ENCODE assay signal across 1 cellular context in genomic region chr3:168894204-168894603, GRCh38.
TF ChIP-seq lines count a peak whose summit lies in the region.

No MANE protein-coding gene starts in this region.

TF ChIP-seq in HepG2, 621 proteins besides CTCF, POLR2A, EP300 and RAD21 (continued from another document and continues in another):
- TF ChIP-seq LRRFIP1 (CRISPR knock-in tag; conservative IDR thresholded peaks at IDR 0.05) (no peak), PAXIP1 (CRISPR knock-in tag; conservative IDR thresholded peaks at IDR 0.05) (peak; percentile 62), ZNF331 (CRISPR knock-in tag; IDR thresholded peaks at IDR 0.05) (0 out of 2 replicates have a peak, but pooled peaks have one; percentile 28), JARID2 (CRISPR knock-in tag; IDR thresholded peaks at IDR 0.05; ENCODE audit: insufficient replicate concordance) (no peak), ZNF281 (CRISPR knock-in tag; IDR thresholded peaks at IDR 0.05; ENCODE audit: borderline replicate concordance) (no peak), NR2F1 (CRISPR knock-in tag; IDR thresholded peaks at IDR 0.05) (no peak), ZNF569 (CRISPR knock-in tag; IDR thresholded peaks at IDR 0.05; ENCODE audit: borderline replicate concordance) (no peak), ZNF720 (CRISPR knock-in tag; IDR thresholded peaks at IDR 0.05) (no peak), MTA3 (CRISPR knock-in tag; IDR thresholded peaks at IDR 0.05) (no peak), POLR2G (IDR thresholded peaks at IDR 0.05; ENCODE audit: low read depth, low read length) (no peak), PREB (CRISPR knock-in tag; IDR thresholded peaks at IDR 0.05) (no peak), ZNF510 (CRISPR knock-in tag; IDR thresholded peaks at IDR 0.05; ENCODE audit: low read depth) (no peak), ZNF691 (CRISPR knock-in tag; IDR thresholded peaks at IDR 0.05; ENCODE audit: borderline replicate concordance, low read depth) (no peak), ZNF563 (CRISPR knock-in tag; IDR thresholded peaks at IDR 0.05) (no peak), ATM (IDR thresholded peaks at IDR 0.05; ENCODE audit: borderline replicate concordance) (no peak), PHF21A (CRISPR knock-in tag; IDR thresholded peaks at IDR 0.05) (no peak), RARG (CRISPR knock-in tag; IDR thresholded peaks at IDR 0.05; ENCODE audit: low read depth) (no peak), RNF219 (CRISPR knock-in tag; IDR thresholded peaks at IDR 0.05) (no peak), DR1 (CRISPR knock-in tag; IDR thresholded peaks at IDR 0.05) (no peak), NFYC (CRISPR knock-in tag; IDR thresholded peaks at IDR 0.05) (no peak), ATF1 (CRISPR knock-in tag; IDR thresholded peaks at IDR 0.05) (no peak), ZNF407 (CRISPR knock-in tag; IDR thresholded peaks at IDR 0.05; ENCODE audit: not compliant biosample characterization) (no peak), ZNF17 (CRISPR knock-in tag; IDR thresholded peaks at IDR 0.05) (no peak), MIER2 (CRISPR knock-in tag; IDR thresholded peaks at IDR 0.05) (no peak; the same call in 1 of the 2 replicates), TIGD3 (CRISPR knock-in tag; IDR thresholded peaks at IDR 0.05; ENCODE audit: borderline replicate concordance) (no peak), KLF11 (CRISPR knock-in tag; IDR thresholded peaks at IDR 0.05) (no peak), RFXANK (CRISPR knock-in tag; IDR thresholded peaks at IDR 0.05) (no peak), ZNF451 (CRISPR knock-in tag; IDR thresholded peaks at IDR 0.05) (no peak), ZFP62 (CRISPR knock-in tag; IDR thresholded peaks at IDR 0.05) (no peak), SOX13 (IDR thresholded peaks at IDR 0.05) (no peak), SOX13 (CRISPR knock-in tag; conservative IDR thresholded peaks at IDR 0.05 in 1 of 2, IDR thresholded peaks at IDR 0.05 in 1 of 2) (peak in 1 of 2 experiments; percentile 43; a peak in 1 of 4 replicates), FOXA3 (CRISPR knock-in tag; IDR thresholded peaks at IDR 0.05) (no peak), DBP (CRISPR knock-in tag; IDR thresholded peaks at IDR 0.05; ENCODE audit: not compliant biosample characterization) (no peak), TBP (CRISPR knock-in tag; IDR thresholded peaks at IDR 0.05) (no peak), ZFP82 (CRISPR knock-in tag; IDR thresholded peaks at IDR 0.05; ENCODE audit: borderline replicate concordance) (no peak), NFE2L2 (IDR thresholded peaks at IDR 0.05; ENCODE audit: low read length) (no peak), ZNF460 (CRISPR knock-in tag; IDR thresholded peaks at IDR 0.05; ENCODE audit: borderline replicate concordance) (no peak), ZNF768 (CRISPR knock-in tag; IDR thresholded peaks at IDR 0.05) (no peak)
